ENCODE assay signal across 21 cellular contexts in the genomic region with DNA sequence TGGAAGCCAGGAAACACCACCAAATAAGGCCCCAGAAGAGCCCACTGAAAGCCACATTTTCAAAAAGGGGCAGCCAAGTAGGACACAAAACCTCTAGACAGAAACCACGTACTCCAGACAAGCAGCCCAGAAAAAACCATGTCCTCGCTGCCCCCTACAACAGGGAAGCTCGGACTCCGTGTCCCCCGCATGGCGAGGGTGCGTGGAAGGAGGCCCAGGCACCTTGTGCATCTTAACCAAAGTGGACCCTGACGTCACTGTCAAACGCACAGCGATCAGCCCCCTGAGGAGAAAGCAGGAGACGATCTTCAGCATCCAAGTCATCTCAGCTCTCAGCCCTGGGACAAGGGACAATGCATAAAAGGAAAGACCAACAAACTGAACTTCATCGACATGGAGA.
"Had no signal": no experiment of that assay in that cellular context is flagged by ENCODE, and none has a peak within 500 bp of the region (broad histone marks: within the 10 kb centered on the region; RNA-seq: fewer than 3 reads in every experiment).

No MANE protein-coding gene starts in this region.

- H3K27ac ChIP-seq: coronary artery, gastrocnemius medialis, heart right ventricle, left ventricle myocardium inferior, neural progenitor cell, ovary, right atrium auricular region, sigmoid colon, skin epidermis, testis, tibial nerve, upper lobe of right lung had no signal

- H3K4me1 ChIP-seq: gastrocnemius medialis, heart right ventricle, left ventricle myocardium inferior, neural progenitor cell, right atrium auricular region, sigmoid colon, testis, tibial nerve, upper lobe of right lung had no signal

- DNase-seq: effector CD4-positive, alpha-beta T cell; gastrocnemius medialis; heart right ventricle; hypothalamus; left ventricle myocardium inferior; mesenchymal stem cell; midbrain; nucleus accumbens; ovary; sigmoid colon; testis; upper lobe of right lung had no signal

- H3K27me3 Mint-ChIP-seq: natural killer cell treated with Interleukin-12 subunit alpha and Interleukin-12 subunit beta and Interleukin-15 and Interleukin-18, amount 100 ng/mL, for 72 hours; stimulated activated naive CD8-positive, alpha-beta T cell treated with anti-CD3 and anti-CD28 coated beads, Interleukin-15, Interleukin-2, amounts not matched to agents 100 ng/mL and 50 ng/mL, for 24 hours had no signal

- H3K9me3 Mint-ChIP-seq: neural progenitor cell; stimulated activated naive CD8-positive, alpha-beta T cell treated with anti-CD3 and anti-CD28 coated beads, Interleukin-15, Interleukin-2, amounts not matched to agents 100 ng/mL and 50 ng/mL, for 24 hours had no signal

- H3K36me3 ChIP-seq: gastrocnemius medialis, left ventricle myocardium inferior, neural progenitor cell, ovary, upper lobe of right lung had no signal

- H3K9me3 ChIP-seq: gastrocnemius medialis, left ventricle myocardium inferior, ovary, right atrium auricular region, sigmoid colon, testis, upper lobe of right lung had no signal

- H3K4me3 ChIP-seq: coronary artery, gastrocnemius medialis, heart right ventricle, left ventricle myocardium inferior, lung, neural progenitor cell, ovary, right atrium auricular region, sigmoid colon, skin epidermis, testis, tibial nerve, upper lobe of right lung had no signal

- H3K9ac ChIP-seq: neural progenitor cell had no signal

- H3K4me3 Mint-ChIP-seq: natural killer cell treated with Interleukin-12 subunit alpha and Interleukin-12 subunit beta and Interleukin-15 and Interleukin-18, amount 100 ng/mL, for 72 hours; neural progenitor cell; stimulated activated naive CD8-positive, alpha-beta T cell treated with anti-CD3 and anti-CD28 coated beads, Interleukin-15, Interleukin-2, amounts not matched to agents 100 ng/mL and 50 ng/mL, for 24 hours had no signal

- ATAC-seq: esophagus mucosa; gastrocnemius medialis; heart right ventricle; natural killer cell treated with Interleukin-12 subunit alpha and Interleukin-12 subunit beta and Interleukin-15 and Interleukin-18, amount 100 ng/mL, for 72 hours; upper lobe of right lung had no signal

- H3K27me3 ChIP-seq: gastrocnemius medialis, heart right ventricle, neural progenitor cell, ovary, right atrium auricular region, sigmoid colon, testis, tibial nerve, upper lobe of right lung had no signal

- H3K27ac Mint-ChIP-seq: neural progenitor cell; stimulated activated naive CD8-positive, alpha-beta T cell treated with anti-CD3 and anti-CD28 coated beads, Interleukin-15, Interleukin-2, amounts not matched to agents 100 ng/mL and 50 ng/mL, for 24 hours had no signal
